Comparison of ENCODE assay signal across 1 cellular context in the genomic region with DNA sequence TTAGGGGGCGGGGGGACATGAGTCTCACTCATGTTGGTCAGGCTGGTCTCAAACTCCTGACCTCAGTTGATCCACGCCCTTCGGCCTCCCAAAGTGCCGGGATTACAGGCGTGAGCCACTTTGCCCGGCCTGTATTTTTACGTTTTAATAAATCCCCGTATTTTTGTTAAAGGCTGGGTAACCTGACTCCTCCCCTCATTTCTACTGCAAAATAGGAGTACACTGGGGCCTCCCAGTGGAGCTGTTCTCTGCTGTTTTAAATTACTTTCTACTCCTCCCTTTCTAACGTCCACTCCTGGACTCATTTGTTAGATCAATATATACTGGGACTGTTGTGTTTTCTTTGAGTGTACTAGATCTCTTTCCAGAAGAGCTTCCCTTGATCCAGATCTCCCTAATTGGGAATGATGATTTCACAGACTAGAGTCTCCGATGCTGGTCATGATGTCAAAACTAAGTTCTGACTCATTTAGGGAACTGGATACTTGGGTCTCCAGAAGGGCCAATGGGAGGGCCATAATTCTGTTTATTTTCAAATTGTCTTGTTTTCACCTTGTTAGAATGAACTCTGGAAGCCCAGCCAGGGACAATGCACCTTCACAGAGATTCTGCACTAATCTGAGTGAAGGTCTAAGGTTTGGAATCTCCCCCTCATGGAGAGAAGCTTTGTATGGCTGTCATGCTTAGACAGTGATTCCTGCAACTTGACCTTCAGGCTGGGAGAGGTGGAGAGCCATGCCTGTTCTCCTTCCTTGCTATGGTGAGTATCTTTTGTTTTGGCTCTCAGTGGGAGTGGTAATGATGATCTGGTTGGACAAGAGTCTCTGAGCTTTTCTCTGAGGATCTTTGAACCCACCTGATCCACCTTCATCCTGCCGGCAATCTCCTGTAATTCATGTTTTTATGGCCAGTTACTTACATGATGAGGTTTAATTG.
TF ChIP-seq lines count a peak whose summit lies in the region.

No MANE protein-coding gene starts in this region.

TF ChIP-seq in HepG2, 621 proteins besides CTCF, POLR2A, EP300 and RAD21 (continued from another document):
- TF ChIP-seq HMGA1 (CRISPR knock-in tag; conservative IDR thresholded peaks at IDR 0.05), result no peak
- TF ChIP-seq, protein P1, sequence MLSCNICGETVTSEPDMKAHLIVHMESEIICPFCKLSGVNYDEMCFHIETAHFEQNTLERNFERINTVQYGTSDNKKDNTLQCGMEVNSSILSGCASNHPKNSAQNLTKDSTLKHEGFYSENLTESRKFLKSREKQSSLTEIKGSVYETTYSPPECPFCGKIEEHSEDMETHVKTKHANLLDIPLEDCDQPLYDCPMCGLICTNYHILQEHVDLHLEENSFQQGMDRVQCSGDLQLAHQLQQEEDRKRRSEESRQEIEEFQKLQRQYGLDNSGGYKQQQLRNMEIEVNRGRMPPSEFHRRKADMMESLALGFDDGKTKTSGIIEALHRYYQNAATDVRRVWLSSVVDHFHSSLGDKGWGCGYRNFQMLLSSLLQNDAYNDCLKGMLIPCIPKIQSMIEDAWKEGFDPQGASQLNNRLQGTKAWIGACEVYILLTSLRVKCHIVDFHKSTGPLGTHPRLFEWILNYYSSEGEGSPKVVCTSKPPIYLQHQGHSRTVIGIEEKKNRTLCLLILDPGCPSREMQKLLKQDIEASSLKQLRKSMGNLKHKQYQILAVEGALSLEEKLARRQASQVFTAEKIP (CRISPR knock-in tag; IDR thresholded peaks at IDR 0.05; ENCODE audit: borderline replicate concordance), result no peak
- TF ChIP-seq, protein P2, sequence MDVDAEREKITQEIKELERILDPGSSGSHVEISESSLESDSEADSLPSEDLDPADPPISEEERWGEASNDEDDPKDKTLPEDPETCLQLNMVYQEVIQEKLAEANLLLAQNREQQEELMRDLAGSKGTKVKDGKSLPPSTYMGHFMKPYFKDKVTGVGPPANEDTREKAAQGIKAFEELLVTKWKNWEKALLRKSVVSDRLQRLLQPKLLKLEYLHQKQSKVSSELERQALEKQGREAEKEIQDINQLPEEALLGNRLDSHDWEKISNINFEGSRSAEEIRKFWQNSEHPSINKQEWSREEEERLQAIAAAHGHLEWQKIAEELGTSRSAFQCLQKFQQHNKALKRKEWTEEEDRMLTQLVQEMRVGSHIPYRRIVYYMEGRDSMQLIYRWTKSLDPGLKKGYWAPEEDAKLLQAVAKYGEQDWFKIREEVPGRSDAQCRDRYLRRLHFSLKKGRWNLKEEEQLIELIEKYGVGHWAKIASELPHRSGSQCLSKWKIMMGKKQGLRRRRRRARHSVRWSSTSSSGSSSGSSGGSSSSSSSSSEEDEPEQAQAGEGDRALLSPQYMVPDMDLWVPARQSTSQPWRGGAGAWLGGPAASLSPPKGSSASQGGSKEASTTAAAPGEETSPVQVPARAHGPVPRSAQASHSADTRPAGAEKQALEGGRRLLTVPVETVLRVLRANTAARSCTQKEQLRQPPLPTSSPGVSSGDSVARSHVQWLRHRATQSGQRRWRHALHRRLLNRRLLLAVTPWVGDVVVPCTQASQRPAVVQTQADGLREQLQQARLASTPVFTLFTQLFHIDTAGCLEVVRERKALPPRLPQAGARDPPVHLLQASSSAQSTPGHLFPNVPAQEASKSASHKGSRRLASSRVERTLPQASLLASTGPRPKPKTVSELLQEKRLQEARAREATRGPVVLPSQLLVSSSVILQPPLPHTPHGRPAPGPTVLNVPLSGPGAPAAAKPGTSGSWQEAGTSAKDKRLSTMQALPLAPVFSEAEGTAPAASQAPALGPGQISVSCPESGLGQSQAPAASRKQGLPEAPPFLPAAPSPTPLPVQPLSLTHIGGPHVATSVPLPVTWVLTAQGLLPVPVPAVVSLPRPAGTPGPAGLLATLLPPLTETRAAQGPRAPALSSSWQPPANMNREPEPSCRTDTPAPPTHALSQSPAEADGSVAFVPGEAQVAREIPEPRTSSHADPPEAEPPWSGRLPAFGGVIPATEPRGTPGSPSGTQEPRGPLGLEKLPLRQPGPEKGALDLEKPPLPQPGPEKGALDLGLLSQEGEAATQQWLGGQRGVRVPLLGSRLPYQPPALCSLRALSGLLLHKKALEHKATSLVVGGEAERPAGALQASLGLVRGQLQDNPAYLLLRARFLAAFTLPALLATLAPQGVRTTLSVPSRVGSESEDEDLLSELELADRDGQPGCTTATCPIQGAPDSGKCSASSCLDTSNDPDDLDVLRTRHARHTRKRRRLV (CRISPR knock-in tag; IDR thresholded peaks at IDR 0.05), result 0 out of 2 replicates have a peak, but pooled peaks have one; percentile 24
- TF ChIP-seq NCOA1 (CRISPR knock-in tag; IDR thresholded peaks at IDR 0.05), result no peak
- TF ChIP-seq ZBTB21 (CRISPR knock-in tag; IDR thresholded peaks at IDR 0.05), result peak; percentile 66; the same call in 1 of the 2 replicates
- TF ChIP-seq MBD4 (IDR thresholded peaks at IDR 0.05; ENCODE audit: borderline replicate concordance, low read length), result 0 out of 2 replicates have a peak, but pooled peaks have one; percentile 62
- TF ChIP-seq, protein P3, sequence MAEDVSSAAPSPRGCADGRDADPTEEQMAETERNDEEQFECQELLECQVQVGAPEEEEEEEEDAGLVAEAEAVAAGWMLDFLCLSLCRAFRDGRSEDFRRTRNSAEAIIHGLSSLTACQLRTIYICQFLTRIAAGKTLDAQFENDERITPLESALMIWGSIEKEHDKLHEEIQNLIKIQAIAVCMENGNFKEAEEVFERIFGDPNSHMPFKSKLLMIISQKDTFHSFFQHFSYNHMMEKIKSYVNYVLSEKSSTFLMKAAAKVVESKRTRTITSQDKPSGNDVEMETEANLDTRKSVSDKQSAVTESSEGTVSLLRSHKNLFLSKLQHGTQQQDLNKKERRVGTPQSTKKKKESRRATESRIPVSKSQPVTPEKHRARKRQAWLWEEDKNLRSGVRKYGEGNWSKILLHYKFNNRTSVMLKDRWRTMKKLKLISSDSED (CRISPR knock-in tag; IDR thresholded peaks at IDR 0.05), result no peak
- TF ChIP-seq XRCC5 (optimal IDR thresholded peaks at IDR 0.05; ENCODE audit: low read length), result peak; percentile 12
- 0 out of 2 replicates have a peak, but pooled peaks have one; percentile 35 for TF ChIP-seq ZSCAN20 (CRISPR knock-in tag; IDR thresholded peaks at IDR 0.05; ENCODE audit: borderline replicate concordance)
- TF ChIP-seq TARDBP (CRISPR knock-in tag; IDR thresholded peaks at IDR 0.05), result 0 out of 2 replicates have a peak, but pooled peaks have one; percentile 21
- TF ChIP-seq, protein P4, sequence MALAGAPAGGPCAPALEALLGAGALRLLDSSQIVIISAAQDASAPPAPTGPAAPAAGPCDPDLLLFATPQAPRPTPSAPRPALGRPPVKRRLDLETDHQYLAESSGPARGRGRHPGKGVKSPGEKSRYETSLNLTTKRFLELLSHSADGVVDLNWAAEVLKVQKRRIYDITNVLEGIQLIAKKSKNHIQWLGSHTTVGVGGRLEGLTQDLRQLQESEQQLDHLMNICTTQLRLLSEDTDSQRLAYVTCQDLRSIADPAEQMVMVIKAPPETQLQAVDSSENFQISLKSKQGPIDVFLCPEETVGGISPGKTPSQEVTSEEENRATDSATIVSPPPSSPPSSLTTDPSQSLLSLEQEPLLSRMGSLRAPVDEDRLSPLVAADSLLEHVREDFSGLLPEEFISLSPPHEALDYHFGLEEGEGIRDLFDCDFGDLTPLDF (CRISPR knock-in tag; IDR thresholded peaks at IDR 0.05), result 0 out of 2 replicates have a peak, but pooled peaks have one; percentile 12
- 0 out of 2 replicates have a peak, but pooled peaks have one; percentile 8 for TF ChIP-seq ZNF567 (CRISPR knock-in tag; IDR thresholded peaks at IDR 0.05; ENCODE audit: borderline replicate concordance)
- no peak for TF ChIP-seq EHMT2 (IDR thresholded peaks at IDR 0.05; ENCODE audit: borderline replicate concordance, low read depth, low read length)
- no peak for TF ChIP-seq ZNF878 (CRISPR knock-in tag; IDR thresholded peaks at IDR 0.05)
- 0 out of 2 replicates have a peak, but pooled peaks have one; percentile 13 for TF ChIP-seq STAG1 (CRISPR knock-in tag; IDR thresholded peaks at IDR 0.05)
- TF ChIP-seq ZKSCAN5 (CRISPR knock-in tag; IDR thresholded peaks at IDR 0.05), result peak; percentile 95
